Comparison of ENCODE assay signal across 1 cellular context in genomic region chr7:118183586-118184391, GRCh38.
A peak's percentile ranks its signal among the peaks of the same experiment; 100 is the strongest.
TF ChIP-seq lines count a peak whose summit lies in the region.

TSS of gene LSM8 (plus strand) at chr7:118184164. CDS start at chr7:118184224, 60 bp downstream.

TF ChIP-seq in HepG2, 621 proteins besides CTCF, POLR2A, EP300 and RAD21 (continued from another document and continues in another):
- TF ChIP-seq CBX2 (IDR thresholded peaks at IDR 0.05; ENCODE audit: low read depth, low read length) (no peak), CBX2 (CRISPR knock-in tag; IDR thresholded peaks at IDR 0.05; ENCODE audit: low read depth) (no peak), REST (IDR thresholded peaks at IDR 0.05; ENCODE audit: borderline replicate concordance in 1 of 2, low read depth in 1 of 2, low read length in 2 of 2) (peak in 1 of 2 experiments; percentile 73; a peak in 2 of 4 replicates), ZNF569 (CRISPR knock-in tag; IDR thresholded peaks at IDR 0.05; ENCODE audit: borderline replicate concordance) (no peak), ZNF329 (CRISPR knock-in tag; IDR thresholded peaks at IDR 0.05; ENCODE audit: low read depth) (0 out of 2 replicates have a peak, but pooled peaks have one; percentile 32), REPIN1 (CRISPR knock-in tag; IDR thresholded peaks at IDR 0.05; ENCODE audit: borderline replicate concordance, low read depth) (peak; percentile 80), ZSCAN9 (CRISPR knock-in tag; IDR thresholded peaks at IDR 0.05; ENCODE audit: borderline replicate concordance) (peak; percentile 34; the same call in 1 of the 2 replicates), RFXAP (CRISPR knock-in tag; IDR thresholded peaks at IDR 0.05; ENCODE audit: borderline replicate concordance) (0 out of 2 replicates have a peak, but pooled peaks have one; percentile 21), ZFP90 (CRISPR knock-in tag; IDR thresholded peaks at IDR 0.05; ENCODE audit: borderline replicate concordance) (no peak; the same call in 1 of the 2 replicates), ZNF331 (CRISPR knock-in tag; IDR thresholded peaks at IDR 0.05) (peak; percentile 82), EHMT2 (IDR thresholded peaks at IDR 0.05; ENCODE audit: borderline replicate concordance, low read depth, low read length) (no peak), GATAD1 (CRISPR knock-in tag; IDR thresholded peaks at IDR 0.05) (peak; percentile 89), THRA (CRISPR knock-in tag; IDR thresholded peaks at IDR 0.05; ENCODE audit: borderline replicate concordance) (peak; percentile 41; the same call in 1 of the 2 replicates), ZNF703 (CRISPR knock-in tag; IDR thresholded peaks at IDR 0.05; ENCODE audit: borderline replicate concordance) (no peak), UBTF (CRISPR knock-in tag; IDR thresholded peaks at IDR 0.05) (peak; percentile 87), ZNF75D (CRISPR knock-in tag; IDR thresholded peaks at IDR 0.05; ENCODE audit: borderline replicate concordance) (no peak), PATZ1 (CRISPR knock-in tag; IDR thresholded peaks at IDR 0.05) (no peak), ELF3 (CRISPR knock-in tag; IDR thresholded peaks at IDR 0.05) (peak; percentile 67), PRDM15 (CRISPR knock-in tag; IDR thresholded peaks at IDR 0.05) (no peak), ZNF207 (IDR thresholded peaks at IDR 0.05; ENCODE audit: borderline replicate concordance) (no peak), ZFP41 (CRISPR knock-in tag; IDR thresholded peaks at IDR 0.05; ENCODE audit: borderline replicate concordance) (no peak), CHD2 (IDR thresholded peaks at IDR 0.05; ENCODE audit: low read depth, low read length) (peak; percentile 94), AGO2 (optimal IDR thresholded peaks at IDR 0.05; ENCODE audit: low read depth, low read length) (peak; percentile 68), SOX13 (IDR thresholded peaks at IDR 0.05) (peak; percentile 46; the same call in 1 of the 2 replicates), SOX13 (CRISPR knock-in tag; conservative IDR thresholded peaks at IDR 0.05 in 1 of 2, IDR thresholded peaks at IDR 0.05 in 1 of 2) (peak in 1 of 2 experiments; percentile 33; a peak in 2 of 4 replicates), GATA4 (IDR thresholded peaks at IDR 0.05; ENCODE audit: borderline replicate concordance, low read depth) (peak; percentile 67; the same call in 1 of the 2 replicates), ZNF235 (CRISPR knock-in tag; IDR thresholded peaks at IDR 0.05; ENCODE audit: borderline replicate concordance) (no peak), ZNF232 (CRISPR knock-in tag; IDR thresholded peaks at IDR 0.05; ENCODE audit: borderline replicate concordance) (no peak; the same call in 1 of the 2 replicates), ELF4 (CRISPR knock-in tag; IDR thresholded peaks at IDR 0.05; ENCODE audit: borderline replicate concordance) (peak; percentile 82), IKZF4 (CRISPR knock-in tag; IDR thresholded peaks at IDR 0.05; ENCODE audit: borderline replicate concordance, low read depth, not compliant biosample characterization) (peak; percentile 41), GTF2F1 (IDR thresholded peaks at IDR 0.05; ENCODE audit: low read length) (no peak), SMARCC2 (IDR thresholded peaks at IDR 0.05) (no peak), ATF7 (IDR thresholded peaks at IDR 0.05) (no peak), ATF7 (CRISPR knock-in tag; IDR thresholded peaks at IDR 0.05) (no peak), AKAP8 (CRISPR knock-in tag; IDR thresholded peaks at IDR 0.05) (no peak), ZNF800 (CRISPR knock-in tag; IDR thresholded peaks at IDR 0.05) (no peak), SIX1 (CRISPR knock-in tag; IDR thresholded peaks at IDR 0.05; ENCODE audit: borderline replicate concordance) (no peak), SP2 (CRISPR knock-in tag; IDR thresholded peaks at IDR 0.05) (peak; percentile 42), EED (CRISPR knock-in tag; IDR thresholded peaks at IDR 0.05) (no peak), AFF4 (CRISPR knock-in tag; IDR thresholded peaks at IDR 0.05) (no peak), TARDBP (CRISPR knock-in tag; IDR thresholded peaks at IDR 0.05) (no peak)
